In genomic region chr7:154051006-154051642, GRCh38 we compare ENCODE assay signal across 16 cellular contexts. TPM values are rescaled to one million over a fixed set of nuclear protein-coding genes. Genes with fewer than 3 reads are reported as not detected.
A peak's percentile ranks its signal among the peaks of the same experiment; 100 is the strongest.
DNase-seq lines count a peak whose midpoint lies in the region; ATAC-seq and TF ChIP-seq lines count a peak whose summit lies in the region.
"Not testable (repeated sequence)": the region's sequence is repeated elsewhere in the genome, so short reads cannot be mapped to it uniquely, and the experiment has no call there.
"Had no signal": no experiment of that assay in that cellular context is flagged by ENCODE, and none has a peak within 500 bp of the region (broad histone marks: within the 10 kb centered on the region; RNA-seq: fewer than 3 reads in every experiment).

No MANE protein-coding gene starts in this region.

- H3K4me2 ChIP-seq in SK-N-SH; neural cell (ENCODE audit: low read length): not testable (repeated sequence)

- not testable (repeated sequence) for H3K27ac Mint-ChIP-seq in CD4-positive, alpha-beta T cell; activated naive CD8-positive, alpha-beta T cell treated with anti-CD3 and anti-CD28 coated beads, Interleukin-2, amount 10 ng/mL, durations not matched to agents 7 days and 5 days

- not testable (repeated sequence) for H3K27me3 Mint-ChIP-seq in CD4-positive, alpha-beta T cell; activated naive CD8-positive, alpha-beta T cell treated with anti-CD3 and anti-CD28 coated beads, Interleukin-2, amount 10 ng/mL, durations not matched to agents 7 days and 5 days

- H3K4me3 ChIP-seq in SK-N-SH (ENCODE audit: low read depth in 2 of 2, low read length in 1 of 2) = not testable (repeated sequence)
- H3K4me3 ChIP-seq in esophagus muscularis mucosa = peak overlapping the region in 3 of 4 donors; percentile 20 to 27 (median 22)
- H3K4me3 ChIP-seq in neural cell (ENCODE audit: low read length) = peak overlapping the region; percentile 65

- not testable (repeated sequence) for H3K27ac ChIP-seq in CD4-positive, alpha-beta T cell (ENCODE audit: low read depth, low read length); SK-N-SH (ENCODE audit: low read depth in 2 of 2, low read length in 1 of 2); esophagus muscularis mucosa (replicated peaks in 1 of 4); neural cell (ENCODE audit: low read length)

- H4K20me1 ChIP-seq in SK-N-SH (ENCODE audit: insufficient read depth); neural cell (ENCODE audit: insufficient read depth): not testable (repeated sequence)

- H3K4me1 ChIP-seq in SK-N-SH (ENCODE audit: control insufficient read depth in 1 of 2, insufficient read depth in 2 of 2, low read depth in 1 of 2, low read length in 1 of 2) = not testable (repeated sequence)
- peaks cover 0 to 20% (median 12%) of the 10 kb centered on the region in 4 donors for H3K4me1 ChIP-seq in esophagus muscularis mucosa

- 30% methylated on average over 14 of the region's 42 CpGs for WGBS in SK-N-SH (ENCODE audit: low lambda C conversion rate)
- WGBS in esophagus muscularis mucosa = 60% methylated on average over 2 of the region's 42 CpGs

- H3K27me3 ChIP-seq in CD4-positive, alpha-beta T cell (ENCODE audit: control insufficient read depth, insufficient read depth, low read length); SK-N-SH (ENCODE audit: insufficient read depth); neural cell (ENCODE audit: insufficient read depth, low read depth, low read length): not testable (repeated sequence)
- peaks cover 0 to 27% (median 5%) of the 10 kb centered on the region in 4 donors for H3K27me3 ChIP-seq in esophagus muscularis mucosa

- H3K9ac ChIP-seq in SK-N-SH; neural cell (ENCODE audit: low read length): not testable (repeated sequence)

- not testable (repeated sequence) for H3K36me3 Mint-ChIP-seq in CD4-positive, alpha-beta T cell (ENCODE audit: low read depth); activated naive CD8-positive, alpha-beta T cell treated with anti-CD3 and anti-CD28 coated beads, Interleukin-2, amount 10 ng/mL, durations not matched to agents 7 days and 5 days

- not testable (repeated sequence) for H3K9me2 ChIP-seq in SK-N-SH; neural cell (ENCODE audit: insufficient read depth, low read length)

- not testable (repeated sequence) for H3K9me3 Mint-ChIP-seq in CD4-positive, alpha-beta T cell; activated naive CD8-positive, alpha-beta T cell treated with anti-CD3 and anti-CD28 coated beads, Interleukin-2, amount 10 ng/mL, durations not matched to agents 7 days and 5 days

- TF ChIP-seq CTCF in CD4-positive, alpha-beta T cell (IDR thresholded peaks at IDR 0.05); SK-N-SH (IDR thresholded peaks at IDR 0.05); esophagus muscularis mucosa (IDR thresholded peaks at IDR 0.05); neural cell (IDR thresholded peaks at IDR 0.05; ENCODE audit: poor library complexity, severe bottlenecking): not testable (repeated sequence)

- POLR2A ChIA-PET in CD4-positive, alpha-beta T cell (lab: Charles Lee); SK-N-SH (lab: Yijun Ruan, JAX); activated naive CD8-positive, alpha-beta T cell treated with anti-CD3 and anti-CD28 coated beads, Interleukin-2, amount 10 ng/mL, durations not matched to agents 7 days and 5 days (lab: Charles Lee): not testable (repeated sequence)

- TF ChIP-seq RAD21 in SK-N-SH (IDR thresholded peaks at IDR 0.05; ENCODE audit: low read length); neural cell (conservative IDR thresholded peaks at IDR 0.05): not testable (repeated sequence)

- not testable (repeated sequence) for H3K79me2 ChIP-seq in SK-N-SH (ENCODE audit: insufficient read depth); neural cell (replicated peaks; ENCODE audit: insufficient read depth, low read length)

- not testable (repeated sequence) for TF ChIP-seq EP300 in SK-N-SH (IDR thresholded peaks at IDR 0.05; ENCODE audit: borderline replicate concordance in 1 of 2, low read depth in 1 of 2, low read length in 1 of 2); esophagus muscularis mucosa (IDR thresholded peaks at IDR 0.05); neural cell (conservative IDR thresholded peaks at IDR 0.05; ENCODE audit: poor library complexity, severe bottlenecking)

- not testable (repeated sequence) for TF ChIP-seq POLR2A in esophagus muscularis mucosa (IDR thresholded peaks at IDR 0.05; ENCODE audit: low read depth)

- CTCF ChIA-PET in CD4-positive, alpha-beta T cell (lab: Charles Lee); SK-N-SH (lab: Yijun Ruan, JAX): not testable (repeated sequence)

- H3K4me3 Mint-ChIP-seq in CD4-positive, alpha-beta T cell; activated naive CD8-positive, alpha-beta T cell treated with anti-CD3 and anti-CD28 coated beads, Interleukin-2, amount 10 ng/mL, durations not matched to agents 7 days and 5 days: not testable (repeated sequence)

- not testable (repeated sequence) for DNase-seq in CD4-positive, alpha-beta T cell; activated naive CD8-positive, alpha-beta T cell treated with anti-CD3 and anti-CD28 coated beads, Interleukin-2, amount 10 ng/mL, durations not matched to agents 7 days and 5 days; esophagus muscularis mucosa (ENCODE audit: extremely low spot score); left colon; stimulated activated naive CD8-positive, alpha-beta T cell treated with anti-CD3 and anti-CD28 coated beads, Interleukin-15, Interleukin-2, amounts not matched to agents 100 U/mL and 50 U/mL, for 24 hours
- DNase-seq in NCI-H1105 (lab: John Stamatoyannopoulos, UW) = peak; percentile 56
- peak; percentile 54 for DNase-seq in SK-N-SH

- not testable (repeated sequence) for H3K36me3 ChIP-seq in SK-N-SH (replicated peaks in 1 of 2; ENCODE audit: control insufficient read depth in 1 of 2, insufficient read depth in 2 of 2, low read length in 1 of 2); esophagus muscularis mucosa; neural cell (ENCODE audit: insufficient read depth, low read length)

- ATAC-seq in CD4-positive, alpha-beta T cell (ENCODE audit: poor library complexity) = peak; percentile 55
- peak; percentile 91 for ATAC-seq in activated naive CD8-positive, alpha-beta T cell treated with anti-CD3 and anti-CD28 coated beads, Interleukin-2, amount 10 ng/mL, durations not matched to agents 7 days and 5 days (ENCODE audit: low read depth)
- ATAC-seq in left colon = peak; percentile 84
- peak; percentile 86 for ATAC-seq in stimulated activated naive CD8-positive, alpha-beta T cell treated with anti-CD3 and anti-CD28 coated beads, Interleukin-15, Interleukin-2, amounts not matched to agents 100 U/mL and 50 U/mL, for 24 hours

- not testable (repeated sequence) for H2AFZ ChIP-seq in SK-N-SH (ENCODE audit: low read depth); neural cell (ENCODE audit: low read depth, low read length)

- not testable (repeated sequence) for H3K4me1 Mint-ChIP-seq in CD4-positive, alpha-beta T cell (ENCODE audit: low read depth); activated naive CD8-positive, alpha-beta T cell treated with anti-CD3 and anti-CD28 coated beads, Interleukin-2, amount 10 ng/mL, durations not matched to agents 7 days and 5 days

- not testable (repeated sequence) for H3F3A ChIP-seq in SK-N-SH (replicated peaks; ENCODE audit: insufficient read depth); neural cell (ENCODE audit: insufficient read depth, low read length, poor library complexity, severe bottlenecking)

- intact Hi-C loops in CD4-positive, alpha-beta T cell (cut with DNase I, micrococcal nuclease); esophagus muscularis mucosa (cut with DNase I); left colon (cut with DNase I, micrococcal nuclease): not testable (repeated sequence)

- H3K9me3 ChIP-seq in CD4-positive, alpha-beta T cell (ENCODE audit: control insufficient read depth, low read length); SK-N-SH; esophagus muscularis mucosa; neural cell (ENCODE audit: low read length): not testable (repeated sequence)

RNA-seq across cellular contexts. Expression of gene DPP6, which starts 1.1 kb away (rescaled TPM):
- total RNA-seq in CD4-positive, alpha-beta T cell = not detected
- polyA plus RNA-seq in SK-N-SH (2012; rRNA removed) = 0.10 TPM in 1 of 2 replicates, not detected in the other
- 0.05 and 0.18 TPM in 2 replicates for polyA plus RNA-seq in SK-N-SH (2012; cell fraction: cytosol; rRNA removed)
- polyA plus RNA-seq in SK-N-SH (2012; cell fraction: nucleus; rRNA removed) = 0.02 and 0.06 TPM in 2 replicates
- total RNA-seq in activated naive CD8-positive, alpha-beta T cell treated with anti-CD3 and anti-CD28 coated beads, Interleukin-2, amount 10 ng/mL, durations not matched to agents 7 days and 5 days = not detected
- total RNA-seq in esophagus muscularis mucosa = 10 to 100 TPM; 13.4 to 33.2 (median 26.8) TPM
- 1 to 10 TPM in 1 of 2 donors, under 1 TPM in 1; 0.37 to 2.9 TPM for total RNA-seq in left colon
- 20.4 and 21.8 TPM in 2 replicates for polyA plus RNA-seq in neural cell
- polyA minus RNA-seq in neural cell = 49.2 and 53.1 TPM in 2 replicates
- total RNA-seq: Calu3; fibroblast of lung; mammary epithelial cell; myocyte; PC-3; SJCRH30; T-helper 2 cell treated with Interferon-gamma antibody and Interleukin-4, amounts not matched to agents 100 ng/mL and 5 ng/mL, for 36 hours had no signal
- polyA plus RNA-seq: fibroblast of lung, mammary epithelial cell, smooth muscle cell had no signal
